ENCODE assay signal across 8 cellular contexts in genomic region chr22:41446057-41446501, GRCh38. TPM values are rescaled to one million over a fixed set of nuclear protein-coding genes. Genes with fewer than 3 reads are reported as not detected.
DNase-seq lines count a peak whose midpoint lies in the region; ATAC-seq and TF ChIP-seq lines count a peak whose summit lies in the region.

No MANE protein-coding gene starts in this region.

- TF ChIP-seq POLR2A in NB4 (IDR thresholded peaks at IDR 0.05; ENCODE audit: extremely low read depth, insufficient read length): no peak

- H3K4me1 Mint-ChIP-seq in Caco-2 (ENCODE audit: low read depth, unreplicated experiment): peaks cover 9% of the 10 kb centered on the region

- H3K36me3 Mint-ChIP-seq in Caco-2 (ENCODE audit: insufficient read depth, unreplicated experiment): peaks cover 78% of the 10 kb centered on the region

- in situ Hi-C loops in brain microvascular endothelial cell (cut with HindIII; ENCODE audit: low pct_ligation_motif_present, low sequenced_read_pairs): no loop called here

- H3K9me3 ChIP-seq in Caco-2 (no peaks in the 10 kb centered on the region), liver (ENCODE audit: control insufficient read depth in 4 of 4, low read length in 3 of 4) (no peaks in the 10 kb centered on the region)

- H3K27me3 ChIP-seq in Caco-2 (replicated peaks; ENCODE audit: control insufficient read depth, insufficient read depth, low read length) (no peaks in the 10 kb centered on the region), brain microvascular endothelial cell (replicated peaks) (no peaks in the 10 kb centered on the region), liver (ENCODE audit: control insufficient read depth in 4 of 4, insufficient read depth in 4 of 4, low read length in 3 of 4) (no peaks in the 10 kb centered on the region)

- H3K9me3 Mint-ChIP-seq in Caco-2 (ENCODE audit: unreplicated experiment): no peaks in the 10 kb centered on the region

- BruUV-seq in Caco-2 (replicated peaks; lab: Mats Ljungman, UMichigan): no TSS peak

- no peaks in the 10 kb centered on the region for H3K27me3 Mint-ChIP-seq in Caco-2 (ENCODE audit: insufficient read depth, unreplicated experiment)

- TF ChIP-seq CTCF in Caco-2 (IDR thresholded peaks at IDR 0.05; ENCODE audit: insufficient read depth in 1 of 2, low read depth in 1 of 2, low read length in 1 of 2, severe bottlenecking in 1 of 2, unreplicated experiment in 1 of 2) (no peak), NB4 (IDR thresholded peaks at IDR 0.05; ENCODE audit: low read depth, low read length) (no peak), brain microvascular endothelial cell (IDR thresholded peaks at IDR 0.05; ENCODE audit: low read depth, low read length, missing control alignments) (no peak), liver (IDR thresholded peaks at IDR 0.05; ENCODE audit: low read depth, low read length, missing input control) (no peak)

- peak overlapping the region; percentile 98 for H3K27ac Mint-ChIP-seq in Caco-2 (ENCODE audit: unreplicated experiment)

- peak overlapping the region; percentile 91 to 99 for H3K9ac ChIP-seq in liver (ENCODE audit: low read depth in 1 of 2, low read length in 2 of 2)

- 1% methylated on average over 34 of the region's 34 CpGs for WGBS in liver

- POLR2A ChIA-PET in Caco-2 (lab: Charles Lee): interaction anchor here (0.5 to 6.2 kb wide), 9 partner anchors 13 to 160 kb away, joined by 3 to 122 read pairs (median 4); partner anchors contain the start of genes ACO2, PHF5A, PMM1 and RANGAP1

- intact Hi-C loops in Caco-2 (cut with micrococcal nuclease; ENCODE audit: unreplicated experiment): loop anchor here (1.0 kb wide), 1 partner anchor 160 kb away; the partner anchor contains the start of gene RANGAP1

- TF ChIP-seq RAD21 in liver (IDR thresholded peaks at IDR 0.05): no peak

- H3K4me1 ChIP-seq in Caco-2 (no peaks in the 10 kb centered on the region; the same call in 1 of the 2 replicates), liver (ENCODE audit: control insufficient read depth in 4 of 4, insufficient read depth in 4 of 4, low read length in 3 of 4) (peaks cover 6 to 29% (median 25%) of the 10 kb centered on the region in 4 donors)

- DNase-seq in Caco-2 (no peak), NB4 (ENCODE audit: low read depth) (peak; percentile 45), brain microvascular endothelial cell (no peak), DMS153 treated with DMSO at 0.1 percent for 48 hours (lab: John Stamatoyannopoulos, UW; ENCODE audit: unreplicated experiment) (no peak)

- peak overlapping the region; percentile 99 for H3K4me3 Mint-ChIP-seq in Caco-2 (ENCODE audit: unreplicated experiment)

- ATAC-seq in HG03521 (IDR thresholded peaks at IDR 0.05; ENCODE audit: unreplicated experiment): no peak
- ATAC-seq in GM18870 (IDR thresholded peaks at IDR 0.05; ENCODE audit: unreplicated experiment): no peak

- H3K36me3 ChIP-seq in Caco-2 (ENCODE audit: control insufficient read depth, insufficient read depth, low read length): no peaks in the 10 kb centered on the region
- peaks cover 14% of the 10 kb centered on the region for H3K36me3 ChIP-seq in brain microvascular endothelial cell (replicated peaks)
- H3K36me3 ChIP-seq in liver (ENCODE audit: control insufficient read depth in 4 of 4, insufficient read depth in 3 of 4, low read depth in 1 of 4, low read length in 3 of 4): no peaks in the 10 kb centered on the region

- peak overlapping the region; percentile 93 for H3K4me3 ChIP-seq in Caco-2 (ENCODE audit: low read depth, low read length)
- H3K4me3 ChIP-seq in NB4 (ENCODE audit: low read depth, low read length): peak overlapping the region; percentile 86
- peak overlapping the region; percentile 95 for H3K4me3 ChIP-seq in brain microvascular endothelial cell (ENCODE audit: low read depth, low read length)
- peak overlapping the region; percentile 69 to 98 (median 96) for H3K4me3 ChIP-seq in liver (ENCODE audit: low read depth in 1 of 3, low read length in 3 of 3)

- CTCF ChIA-PET in Caco-2 (lab: Charles Lee): interaction anchor here (0.6 to 1.5 kb wide), 5 partner anchors 23 to 443 kb away, joined by 3 to 8 read pairs (median 4); partner anchors contain the start of genes ACO2 and PHF5A

- H3K27ac ChIP-seq in brain microvascular endothelial cell (peak overlapping the region; percentile 93), liver (ENCODE audit: low read depth in 1 of 2, low read length in 2 of 2) (peak overlapping the region; percentile 90 to 100), temporal lobe (ENCODE audit: low read depth, low read length) (peak overlapping the region; percentile 99)

TF ChIP-seq in liver, 16 proteins besides CTCF, POLR2A, EP300 and RAD21:
- TF ChIP-seq HNF4A (conservative IDR thresholded peaks at IDR 0.05): no peak
- no peak for TF ChIP-seq YY1 (IDR thresholded peaks at IDR 0.05)
- TF ChIP-seq NR2F2 (IDR thresholded peaks at IDR 0.05): no peak
- TF ChIP-seq TAF1 (conservative IDR thresholded peaks at IDR 0.05): no peak
- no peak for TF ChIP-seq FOXA1 (IDR thresholded peaks at IDR 0.05)
- TF ChIP-seq RXRA (IDR thresholded peaks at IDR 0.05): no peak
- no peak for TF ChIP-seq ZBTB33 (IDR thresholded peaks at IDR 0.05)
- TF ChIP-seq EGR1 (IDR thresholded peaks at IDR 0.05; ENCODE audit: low read depth in 2 of 2): no peak
- no peak for TF ChIP-seq HNF4G (IDR thresholded peaks at IDR 0.05)
- TF ChIP-seq ATF3 (IDR thresholded peaks at IDR 0.05): no peak

RNA-seq across cellular contexts. Expression of gene TOB2, which starts 0.5 kb away (rescaled TPM):
- total RNA-seq in Caco-2 (2022) (49.0 and 52.5 TPM in 2 replicates), liver (10 to 100 TPM; 11.6 to 17.1 TPM), temporal lobe (12.5 TPM)
- 10 to 100 TPM in 1 of 2 donors, 1 to 10 TPM in 1; 9.8 to 12.9 TPM for polyA plus RNA-seq in liver

RNA-seq across cellular contexts. Expression of gene PHF5A, which starts 22.4 kb away (rescaled TPM):
- 75.4 and 78.6 TPM in 2 replicates for total RNA-seq in Caco-2 (2022)
- total RNA-seq in liver: 10 to 100 TPM; 27.3 to 31.7 TPM
- 10 to 100 TPM; 15.8 to 19.1 TPM for polyA plus RNA-seq in liver
- 25.6 TPM for total RNA-seq in temporal lobe

RNA-seq across cellular contexts. Expression of gene ACO2, which starts 22.8 kb away (rescaled TPM):
- 90.5 and 95.5 TPM in 2 replicates for total RNA-seq in Caco-2 (2022)
- 10 to 100 TPM; 62.8 to 75.1 TPM for total RNA-seq in liver
- 10 to 100 TPM; 45.3 to 76.1 TPM for polyA plus RNA-seq in liver
- total RNA-seq in temporal lobe: 72.5 TPM
